ENCODE assay signal across 22 cellular contexts in the genomic region with DNA sequence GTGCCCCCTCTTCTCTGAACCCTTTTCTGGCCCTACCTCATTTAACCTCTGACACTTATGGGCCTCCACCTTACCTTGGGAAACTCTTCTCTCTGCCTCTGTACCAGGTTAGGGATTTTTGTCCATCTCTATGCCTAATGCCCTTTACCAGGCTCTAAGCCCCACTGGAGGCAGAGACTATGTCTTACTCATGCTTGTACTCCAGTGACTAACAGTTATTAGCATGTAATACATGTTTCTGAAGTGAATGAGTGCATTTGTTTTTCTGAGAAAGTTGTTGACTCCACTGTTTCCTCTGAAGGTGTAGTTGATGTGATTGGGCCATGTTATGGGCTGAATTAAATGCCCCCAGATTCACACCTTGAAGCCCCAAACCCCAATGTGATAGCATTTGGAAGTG.
"Had no signal": no experiment of that assay in that cellular context is flagged by ENCODE, and none has a peak within 500 bp of the region (broad histone marks: within the 10 kb centered on the region; RNA-seq: fewer than 3 reads in every experiment).

No MANE protein-coding gene starts in this region.

- H3K27ac Mint-ChIP-seq: activated CD4-positive, alpha-beta T cell treated with anti-CD3 and anti-CD28 coated beads, Interleukin-2, amount 10 ng/mL, durations not matched to agents 7 days and 5 days; activated CD8-positive, alpha-beta T cell treated with anti-CD3 and anti-CD28 coated beads, Interleukin-2, amount 10 ng/mL, durations not matched to agents 7 days and 5 days; activated naive CD4-positive, alpha-beta T cell treated with anti-CD3 and anti-CD28 coated beads for 36 hours; activated naive CD8-positive, alpha-beta T cell treated with anti-CD3 and anti-CD28 coated beads, Interleukin-2, amount 50 U/mL, for 24 hours; nephron progenitor cell; stimulated activated naive B cell treated with anti-CD40 and anti-IgM and Interleukin-4, amounts not matched to agents 10 μg/mL and 1 μg/mL and 100 μg/mL, for 72 hours had no signal

- H3K4me3 Mint-ChIP-seq: activated CD4-positive, alpha-beta T cell treated with anti-CD3 and anti-CD28 coated beads, Interleukin-2, amount 10 ng/mL, durations not matched to agents 7 days and 5 days; activated CD8-positive, alpha-beta T cell treated with anti-CD3 and anti-CD28 coated beads, Interleukin-2, amount 10 ng/mL, durations not matched to agents 7 days and 5 days; activated naive CD4-positive, alpha-beta T cell treated with anti-CD3 and anti-CD28 coated beads for 36 hours; activated naive CD8-positive, alpha-beta T cell treated with anti-CD3 and anti-CD28 coated beads, Interleukin-2, amount 50 U/mL, for 24 hours; activated T-cell treated with anti-CD3 and anti-CD28 coated beads, Interleukin-2, amount 50 U/mL, for 4 hours; nephron progenitor cell; stimulated activated naive B cell treated with anti-CD40 and anti-IgM and Interleukin-4, amounts not matched to agents 10 μg/mL and 1 μg/mL and 100 μg/mL, for 72 hours had no signal

- H3K36me3 ChIP-seq: cardiac muscle cell, esophagus squamous epithelium, left lung, thoracic aorta, upper lobe of left lung had no signal

- H3K4me1 ChIP-seq: esophagus squamous epithelium, left lung, upper lobe of left lung had no signal

- H3K9me3 ChIP-seq: esophagus squamous epithelium, left lung, thoracic aorta, upper lobe of left lung had no signal

- H3K36me3 Mint-ChIP-seq: stimulated activated naive B cell treated with anti-CD40 and anti-IgM and Interleukin-4, amounts not matched to agents 10 μg/mL and 1 μg/mL and 100 μg/mL, for 72 hours had no signal

- H3K4me1 Mint-ChIP-seq: activated CD4-positive, alpha-beta T cell treated with anti-CD3 and anti-CD28 coated beads, Interleukin-2, amount 10 ng/mL, durations not matched to agents 7 days and 5 days; activated naive CD8-positive, alpha-beta T cell treated with anti-CD3 and anti-CD28 coated beads, Interleukin-2, amount 50 U/mL, for 24 hours; stimulated activated naive B cell treated with anti-CD40 and anti-IgM and Interleukin-4, amounts not matched to agents 10 μg/mL and 1 μg/mL and 100 μg/mL, for 72 hours had no signal

- H3K27ac ChIP-seq: cardiac muscle cell, esophagus squamous epithelium, left lung, thoracic aorta, upper lobe of left lung had no signal

- H3K27me3 ChIP-seq: cardiac muscle cell, esophagus squamous epithelium, left lung, upper lobe of left lung had no signal

- ATAC-seq: activated CD8-positive, alpha-beta T cell treated with anti-CD3 and anti-CD28 coated beads, Interleukin-2, amount 10 ng/mL, durations not matched to agents 7 days and 5 days; activated naive CD8-positive, alpha-beta T cell treated with anti-CD3 and anti-CD28 coated beads, Interleukin-2, amount 50 U/mL, for 24 hours; activated T-cell treated with anti-CD3 and anti-CD28 coated beads, Interleukin-2, amount 50 U/mL, for 4 hours; left lung; sciatic nerve had no signal

- H3K4me3 ChIP-seq: cardiac muscle cell, esophagus squamous epithelium, left lung, thoracic aorta, upper lobe of left lung had no signal

- H3K27me3 Mint-ChIP-seq: activated CD4-positive, alpha-beta T cell treated with anti-CD3 and anti-CD28 coated beads, Interleukin-2, amount 10 ng/mL, durations not matched to agents 7 days and 5 days; activated naive CD8-positive, alpha-beta T cell treated with anti-CD3 and anti-CD28 coated beads, Interleukin-2, amount 50 U/mL, for 24 hours; stimulated activated naive B cell treated with anti-CD40 and anti-IgM and Interleukin-4, amounts not matched to agents 10 μg/mL and 1 μg/mL and 100 μg/mL, for 72 hours had no signal

- DNase-seq: activated CD4-positive, alpha-beta T cell treated with anti-CD3 and anti-CD28 coated beads, Interleukin-2, amount 10 ng/mL, durations not matched to agents 7 days and 5 days; activated CD8-positive, alpha-beta T cell treated with anti-CD3 and anti-CD28 coated beads, Interleukin-2, amount 10 ng/mL, durations not matched to agents 7 days and 5 days; activated naive CD4-positive, alpha-beta T cell treated with anti-CD3 and anti-CD28 coated beads for 36 hours; activated naive CD8-positive, alpha-beta T cell treated with anti-CD3 and anti-CD28 coated beads, Interleukin-2, amount 50 U/mL, for 24 hours; activated T-cell treated with anti-CD3 and anti-CD28 coated beads, Interleukin-2, amount 50 U/mL, for 4 hours; dermis blood vessel endothelial cell; effector memory CD4-positive, alpha-beta T cell; esophagus squamous epithelium; foreskin melanocyte; glutamatergic neuron; hypothalamus; kidney; left lung; nephron progenitor cell; nucleus accumbens; stimulated activated CD4-positive, alpha-beta T cell treated with anti-CD3 and anti-CD28 coated beads, Interleukin-4, amount 100 ng/mL, for 4 hours; stimulated activated naive B cell treated with anti-CD40 and anti-IgM and Interleukin-4, amounts not matched to agents 10 μg/mL and 1 μg/mL and 100 μg/mL, for 72 hours; T1000; upper lobe of left lung had no signal
